Comparison of ENCODE assay signal across 14 cellular contexts in the genomic region with DNA sequence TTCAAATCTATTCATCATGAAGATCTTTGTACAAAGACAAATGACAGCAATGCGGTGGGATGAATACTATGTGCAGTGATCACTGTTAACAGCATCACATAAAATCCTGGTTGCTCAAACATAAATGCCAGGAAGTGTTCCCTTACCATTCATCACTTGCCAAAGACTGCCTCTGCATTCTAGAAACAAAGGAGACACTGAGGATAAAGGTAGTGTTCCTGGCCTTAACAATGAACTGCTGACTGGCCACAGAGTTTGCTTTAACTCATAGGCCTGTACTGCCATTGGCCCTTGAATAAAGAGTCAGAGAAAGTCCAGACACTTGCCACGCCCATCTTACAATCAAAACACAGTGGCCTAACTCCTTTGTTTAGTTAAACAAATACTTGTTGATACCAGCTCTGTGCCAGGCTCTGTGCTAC. TPM values are rescaled to one million over a fixed set of nuclear protein-coding genes. Genes with fewer than 3 reads are reported as not detected.
DNase-seq lines count a peak whose midpoint lies in the region; ATAC-seq, FAIRE-seq and TF ChIP-seq lines count a peak whose summit lies in the region.
"Had no signal": no experiment of that assay in that cellular context is flagged by ENCODE, and none has a peak within 500 bp of the region (broad histone marks: within the 10 kb centered on the region; RNA-seq: fewer than 3 reads in every experiment).

No MANE protein-coding gene starts in this region.

- no peak for TF ChIP-seq CTCF in A549 (IDR thresholded peaks at IDR 0.05)
- no peak for TF ChIP-seq CTCF in WTC11 (IDR thresholded peaks at IDR 0.05)
- TF ChIP-seq CTCF in nephron progenitor cell (IDR thresholded peaks at IDR 0.05), result no peak

- WGBS in A549 (ENCODE audit: missing lambda C conversion rate), result 57% methylated on average over 2 of the region's 2 CpGs

- H3K4me1 Mint-ChIP-seq in WTC11, result peaks cover 31% of the 10 kb centered on the region
- peaks cover 0 to 9% of the 10 kb centered on the region in 2 donors for H3K4me1 Mint-ChIP-seq in effector memory CD8-positive, alpha-beta T cell (ENCODE audit: low read depth in 2 of 2)
- peaks cover 5% of the 10 kb centered on the region for H3K4me1 Mint-ChIP-seq in nephron progenitor cell

- peaks cover 7% of the 10 kb centered on the region; the same call in 1 of the 2 replicates for H3K36me3 ChIP-seq in HAP-1 (replicated peaks)

- H3K27me3 Mint-ChIP-seq in WTC11 (ENCODE audit: low read depth) (no peaks in the 10 kb centered on the region), nephron progenitor cell (ENCODE audit: low read depth, poor library complexity) (no peaks in the 10 kb centered on the region)
- no peaks in the 10 kb centered on the region for H3K27me3 Mint-ChIP-seq in effector memory CD8-positive, alpha-beta T cell

- intact Hi-C loops in left colon (cut with DNase I, micrococcal nuclease), result no loop called here

- peak overlapping the region; percentile 33 for H3K4me2 ChIP-seq in A549

- H3K4me3 ChIP-seq in A549, result no peak overlapping the region
- H3K4me3 ChIP-seq in HAP-1, result no peak overlapping the region

- TF ChIP-seq RAD21 in A549 (conservative IDR thresholded peaks at IDR 0.05 in 1 of 2, IDR thresholded peaks at IDR 0.05 in 1 of 2), result no peak

- H3K4me3 Mint-ChIP-seq in WTC11 (no peak overlapping the region), nephron progenitor cell (no peak overlapping the region)
- no peak overlapping the region for H3K4me3 Mint-ChIP-seq in effector memory CD8-positive, alpha-beta T cell
- H3K4me3 Mint-ChIP-seq: immature natural killer cell had no signal

- H3K36me3 Mint-ChIP-seq in WTC11 (peaks cover 23% of the 10 kb centered on the region), nephron progenitor cell (ENCODE audit: low read depth) (peaks cover 51% of the 10 kb centered on the region)
- peaks cover 19% of the 10 kb centered on the region for H3K36me3 Mint-ChIP-seq in effector memory CD8-positive, alpha-beta T cell (ENCODE audit: insufficient read depth)

- peak in 1 of 2 experiments; percentile 59; a peak in 3 of 6 replicates for ATAC-seq in A549
- ATAC-seq in WTC11, result peak; percentile 88
- peak; percentile 71 for ATAC-seq in left colon
- ATAC-seq in HG03139 (IDR thresholded peaks at IDR 0.05; ENCODE audit: unreplicated experiment), result no peak
- ATAC-seq in effector memory CD8-positive, alpha-beta T cell (replicated peaks), result no peak

- TF ChIP-seq EP300 in A549 (IDR thresholded peaks at IDR 0.05), result no peak

- peak overlapping the region; percentile 88 to 90 for H3K27ac ChIP-seq in A549

- in situ Hi-C loops in HAP-1 (cut with MboI; ENCODE audit: low sequenced_read_pairs), result no loop called here

- peak overlapping the region; percentile 85 for H3K27ac Mint-ChIP-seq in WTC11
- H3K27ac Mint-ChIP-seq in effector memory CD8-positive, alpha-beta T cell, result no peak overlapping the region
- no peak overlapping the region for H3K27ac Mint-ChIP-seq in nephron progenitor cell
- H3K27ac Mint-ChIP-seq: immature natural killer cell had no signal

- H3K9me3 ChIP-seq in A549 (no peaks in the 10 kb centered on the region), HAP-1 (no peaks in the 10 kb centered on the region)

- H3K4me1 ChIP-seq in A549 (peaks cover 68% of the 10 kb centered on the region), HAP-1 (peaks cover 31% of the 10 kb centered on the region)

- H3K27me3 ChIP-seq in HAP-1 (ENCODE audit: low read depth), result no peaks in the 10 kb centered on the region

- H3K9me3 Mint-ChIP-seq in WTC11 (peaks cover 8% of the 10 kb centered on the region; the same call in 1 of the 2 replicates), nephron progenitor cell (peaks cover 7% of the 10 kb centered on the region)
- no peaks in the 10 kb centered on the region for H3K9me3 Mint-ChIP-seq in effector memory CD8-positive, alpha-beta T cell
- H3K9me3 Mint-ChIP-seq: immature natural killer cell had no signal

- CTCF ChIA-PET in A549 (lab: Yijun Ruan, JAX), result no interaction called here
- CTCF ChIA-PET in WTC11 (lab: Charles Lee), result no interaction called here

- DNase-seq in A549 (ENCODE audit: low read depth in 1 of 2, low spot score in 1 of 2) (peak in 1 of 2 experiments; percentile 82), HAP-1 (ENCODE audit: low spot score in 2 of 2) (peak; percentile 75 to 82), WTC11 (ENCODE audit: low spot score) (peak; percentile 12), left colon (peak; percentile 11 to 28), nephron progenitor cell (no peak)
- no peak for DNase-seq in effector memory CD8-positive, alpha-beta T cell
- no peak for DNase-seq in activated CD4-positive, alpha-beta T cell treated with anti-CD3 and anti-CD28 coated beads for 1 hour
- DNase-seq: activated CD8-positive, alpha-beta memory T cell treated with anti-CD3 and anti-CD28 coated beads for 24 hours; immature natural killer cell; occipital lobe; stimulated activated CD4-positive, alpha-beta T cell treated with anti-CD3 and anti-CD28 coated beads, Interleukin-4, amount 100 ng/mL, for 1 hour; T-helper 2 cell had no signal

- no peak for TF ChIP-seq POLR2A in A549 (IDR thresholded peaks at IDR 0.05; ENCODE audit: low read length)

- POLR2A ChIA-PET in A549 (lab: Yijun Ruan, JAX), result no interaction called here
- POLR2A ChIA-PET in WTC11 (lab: Charles Lee), result no interaction called here

- no peak for FAIRE-seq in A549 (lab: Jason Lieb, UNC)
- FAIRE-seq: GM19239 had no signal

TF ChIP-seq in A549, 52 proteins besides CTCF, POLR2A, EP300 and RAD21:
- no peak for TF ChIP-seq ZC3H11A (IDR thresholded peaks at IDR 0.05)
- no peak for TF ChIP-seq ZNF302 (CRISPR knock-in tag; IDR thresholded peaks at IDR 0.05)
- TF ChIP-seq MAFK (IDR thresholded peaks at IDR 0.05; ENCODE audit: partially characterized antibody), result peak; percentile 67
- no peak for TF ChIP-seq SREBF2 (IDR thresholded peaks at IDR 0.05)

TF ChIP-seq in WTC11, 78 proteins besides CTCF, POLR2A, EP300 and RAD21 (continues in another document):
- TF ChIP-seq, protein P1, sequence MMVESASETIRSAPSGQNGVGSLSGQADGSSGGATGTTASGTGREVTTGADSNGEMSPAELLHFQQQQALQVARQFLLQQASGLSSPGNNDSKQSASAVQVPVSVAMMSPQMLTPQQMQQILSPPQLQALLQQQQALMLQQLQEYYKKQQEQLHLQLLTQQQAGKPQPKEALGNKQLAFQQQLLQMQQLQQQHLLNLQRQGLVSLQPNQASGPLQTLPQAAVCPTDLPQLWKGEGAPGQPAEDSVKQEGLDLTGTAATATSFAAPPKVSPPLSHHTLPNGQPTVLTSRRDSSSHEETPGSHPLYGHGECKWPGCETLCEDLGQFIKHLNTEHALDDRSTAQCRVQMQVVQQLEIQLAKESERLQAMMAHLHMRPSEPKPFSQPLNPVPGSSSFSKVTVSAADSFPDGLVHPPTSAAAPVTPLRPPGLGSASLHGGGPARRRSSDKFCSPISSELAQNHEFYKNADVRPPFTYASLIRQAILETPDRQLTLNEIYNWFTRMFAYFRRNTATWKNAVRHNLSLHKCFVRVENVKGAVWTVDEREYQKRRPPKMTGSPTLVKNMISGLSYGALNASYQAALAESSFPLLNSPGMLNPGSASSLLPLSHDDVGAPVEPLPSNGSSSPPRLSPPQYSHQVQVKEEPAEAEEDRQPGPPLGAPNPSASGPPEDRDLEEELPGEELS (CRISPR knock-in tag; IDR thresholded peaks at IDR 0.05), result no peak
- TF ChIP-seq, protein P2, sequence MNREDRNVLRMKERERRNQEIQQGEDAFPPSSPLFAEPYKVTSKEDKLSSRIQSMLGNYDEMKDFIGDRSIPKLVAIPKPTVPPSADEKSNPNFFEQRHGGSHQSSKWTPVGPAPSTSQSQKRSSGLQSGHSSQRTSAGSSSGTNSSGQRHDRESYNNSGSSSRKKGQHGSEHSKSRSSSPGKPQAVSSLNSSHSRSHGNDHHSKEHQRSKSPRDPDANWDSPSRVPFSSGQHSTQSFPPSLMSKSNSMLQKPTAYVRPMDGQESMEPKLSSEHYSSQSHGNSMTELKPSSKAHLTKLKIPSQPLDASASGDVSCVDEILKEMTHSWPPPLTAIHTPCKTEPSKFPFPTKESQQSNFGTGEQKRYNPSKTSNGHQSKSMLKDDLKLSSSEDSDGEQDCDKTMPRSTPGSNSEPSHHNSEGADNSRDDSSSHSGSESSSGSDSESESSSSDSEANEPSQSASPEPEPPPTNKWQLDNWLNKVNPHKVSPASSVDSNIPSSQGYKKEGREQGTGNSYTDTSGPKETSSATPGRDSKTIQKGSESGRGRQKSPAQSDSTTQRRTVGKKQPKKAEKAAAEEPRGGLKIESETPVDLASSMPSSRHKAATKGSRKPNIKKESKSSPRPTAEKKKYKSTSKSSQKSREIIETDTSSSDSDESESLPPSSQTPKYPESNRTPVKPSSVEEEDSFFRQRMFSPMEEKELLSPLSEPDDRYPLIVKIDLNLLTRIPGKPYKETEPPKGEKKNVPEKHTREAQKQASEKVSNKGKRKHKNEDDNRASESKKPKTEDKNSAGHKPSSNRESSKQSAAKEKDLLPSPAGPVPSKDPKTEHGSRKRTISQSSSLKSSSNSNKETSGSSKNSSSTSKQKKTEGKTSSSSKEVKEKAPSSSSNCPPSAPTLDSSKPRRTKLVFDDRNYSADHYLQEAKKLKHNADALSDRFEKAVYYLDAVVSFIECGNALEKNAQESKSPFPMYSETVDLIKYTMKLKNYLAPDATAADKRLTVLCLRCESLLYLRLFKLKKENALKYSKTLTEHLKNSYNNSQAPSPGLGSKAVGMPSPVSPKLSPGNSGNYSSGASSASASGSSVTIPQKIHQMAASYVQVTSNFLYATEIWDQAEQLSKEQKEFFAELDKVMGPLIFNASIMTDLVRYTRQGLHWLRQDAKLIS (CRISPR knock-in tag; IDR thresholded peaks at IDR 0.05; ENCODE audit: borderline replicate concordance), result no peak
- no peak for TF ChIP-seq RORB (CRISPR knock-in tag; IDR thresholded peaks at IDR 0.05)

RNA-seq across cellular contexts. Expression of a gene that starts 29.5 kb away (rescaled TPM):
- polyA plus RNA-seq in A549 (2011; rRNA removed) (15.2 and 22.7 TPM in 2 replicates), A549 (2017; fragmentation: RNase III; extraction: RNeasy Plus Mini Kit Qiagen cat#74134 plus additional on column Dnase treatment) (18.2 to 19.8 TPM (median 19.3 TPM) in 3 replicates)
- 9.3 and 12.0 TPM in 2 replicates for polyA plus RNA-seq in A549 (2012; cell fraction: cytosol; rRNA removed)
- polyA plus RNA-seq in A549 (2012; cell fraction: nucleus; rRNA removed), result 17.1 and 19.9 TPM in 2 replicates
- polyA minus RNA-seq in A549 (2011; rRNA and poly(A)+ RNA removed), result 60.4 and 64.1 TPM in 2 replicates
- total RNA-seq in WTC11 (2021) (15.0 to 18.7 TPM (median 15.4 TPM) in 3 replicates), left colon (10 to 100 TPM; 19.2 to 22.7 TPM)

RNA-seq across cellular contexts. Expression of a gene that starts 29.8 kb away (rescaled TPM):
- polyA plus RNA-seq in A549 (2011; rRNA removed) (69.2 and 82.6 TPM in 2 replicates), A549 (2017; fragmentation: RNase III; extraction: RNeasy Plus Mini Kit Qiagen cat#74134 plus additional on column Dnase treatment) (82.2 to 89.8 TPM (median 85.7 TPM) in 3 replicates)
- polyA plus RNA-seq in A549 (2012; cell fraction: cytosol; rRNA removed), result 69.1 and 92.7 TPM in 2 replicates
- polyA plus RNA-seq in A549 (2012; cell fraction: nucleus; rRNA removed), result 114 and 127 TPM in 2 replicates
- polyA minus RNA-seq in A549 (2011; rRNA and poly(A)+ RNA removed), result 62.2 and 63.0 TPM in 2 replicates
- total RNA-seq in WTC11 (2021) (42.5 to 45.2 TPM (median 44.6 TPM) in 3 replicates), left colon (10 to 100 TPM; 26.7 to 28.3 TPM)

Comparison
In these comparisons a context has a peak if more than half of its experiments do, and no peak if none do; other contexts are left out.
1. ATAC-seq: peak in WTC11 (single experiment) and left colon (single experiment); none in HG03139 (single experiment) and effector memory CD8-positive, alpha-beta T cell (single experiment).
2. DNase-seq: peak in HAP-1 (2 of 2), WTC11 (single experiment) and left colon (2 of 2); none in effector memory CD8-positive, alpha-beta T cell (0 of 3), nephron progenitor cell (single experiment) and activated CD4-positive, alpha-beta T cell treated with anti-CD3 and anti-CD28 coated beads for 1 hour (single experiment).